In the genomic region with DNA sequence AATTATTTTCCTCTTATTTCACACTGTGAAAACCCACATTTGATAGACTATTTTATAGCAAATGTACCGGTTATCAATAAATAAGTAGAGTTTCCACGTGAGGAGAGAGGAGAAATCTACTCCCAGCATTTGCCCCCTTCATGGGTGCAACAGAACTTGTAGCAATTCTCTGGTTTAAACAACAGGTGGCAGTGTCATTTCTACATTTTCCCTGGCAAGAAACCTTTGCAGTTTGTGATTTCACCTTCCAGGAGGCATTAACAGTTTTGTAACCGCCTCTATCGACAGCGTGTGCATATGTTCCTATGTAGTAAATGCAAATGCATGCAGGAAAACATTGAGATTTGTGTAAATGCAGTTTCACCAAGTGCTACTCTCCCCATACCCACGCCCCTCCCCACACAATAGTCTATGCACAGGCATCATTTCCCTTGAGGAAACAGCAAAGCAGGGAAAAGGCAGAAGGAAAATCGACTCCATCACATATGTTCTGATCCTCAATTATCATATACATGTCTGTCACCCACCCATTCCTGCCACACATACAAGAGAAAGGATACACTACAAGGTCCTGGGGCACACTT, we compare ENCODE assay signal across 9 cellular contexts.
A peak's percentile ranks its signal among the peaks of the same experiment; 100 is the strongest.
DNase-seq lines count a peak whose midpoint lies in the region; ATAC-seq and TF ChIP-seq lines count a peak whose summit lies in the region.
"Had no signal": no experiment of that assay in that cellular context is flagged by ENCODE, and none has a peak within 500 bp of the region (broad histone marks: within the 10 kb centered on the region; RNA-seq: fewer than 3 reads in every experiment).

No MANE protein-coding gene starts in this region.

- H2BK120ac ChIP-seq in IMR-90 (ENCODE audit: low read depth, low read length): no peak overlapping the region

- in situ Hi-C loops in G401 (cut with HindIII; ENCODE audit: low sequenced_read_pairs): no loop called here
- in situ Hi-C loops in IMR-90 (cut with MboI; ENCODE audit: low sequenced_read_pairs): loop anchor here (10.0 kb wide), 1 partner anchor 262 kb away; no protein-coding TSS in a partner anchor

- intact Hi-C loops in IMR-90 (cut with micrococcal nuclease) (loop anchor here (1.0 to 5.0 kb wide), 3 partner anchors 270 to 480 kb away; no protein-coding TSS in a partner anchor), PC-9 (cut with micrococcal nuclease; ENCODE audit: unreplicated experiment) (loop anchor here (2.0 to 10.0 kb wide), 3 partner anchors 268 to 742 kb away; no protein-coding TSS in a partner anchor), esophagus muscularis mucosa (cut with DNase I) (loop anchor here (5.0 kb wide), 2 partner anchors 105 to 480 kb away; no protein-coding TSS in a partner anchor)

- H3K27me3 ChIP-seq in IMR-90 (ENCODE audit: control insufficient read depth, insufficient read depth, low read length): no peaks in the 10 kb centered on the region
- H3K27me3 ChIP-seq in PC-9 (ENCODE audit: insufficient read depth, low read depth): no peaks in the 10 kb centered on the region
- no peaks in the 10 kb centered on the region for H3K27me3 ChIP-seq in esophagus muscularis mucosa

- H3K9me3 ChIP-seq in IMR-90 (ENCODE audit: control insufficient read depth, insufficient read depth, low read length) (no peaks in the 10 kb centered on the region), PC-9 (ENCODE audit: insufficient read depth, low read depth) (no peaks in the 10 kb centered on the region), esophagus muscularis mucosa (no peaks in the 10 kb centered on the region)

- H2AFZ ChIP-seq in IMR-90 (replicated peaks; ENCODE audit: low read length, poor library complexity) (no peak overlapping the region), PC-9 (no peak overlapping the region)

- CTCF ChIA-PET in IMR-90 (lab: Yijun Ruan, JAX) (no interaction called here), PC-9 (lab: Charles Lee) (no interaction called here)

- H3K27ac ChIP-seq in IMR-90 (ENCODE audit: insufficient read depth, low read length) (no peak overlapping the region), PC-9 (no peak overlapping the region), esophagus muscularis mucosa (replicated peaks in 1 of 4) (no peak overlapping the region)

- no peak overlapping the region for H3K9ac ChIP-seq in IMR-90 (ENCODE audit: low read depth, low read length)

- no peaks in the 10 kb centered on the region for H3K4me1 ChIP-seq in IMR-90 (ENCODE audit: control insufficient read depth, insufficient read depth, low read length)
- H3K4me1 ChIP-seq in PC-9 (replicated peaks; ENCODE audit: insufficient read depth): no peaks in the 10 kb centered on the region
- peaks cover 0 to 14% (median 6%) of the 10 kb centered on the region in 4 donors for H3K4me1 ChIP-seq in esophagus muscularis mucosa

- H2BK5ac ChIP-seq in IMR-90 (ENCODE audit: low read depth, low read length, poor library complexity, severe bottlenecking): no peak overlapping the region

- no peaks in the 10 kb centered on the region for H3K9me2 ChIP-seq in PC-9 (ENCODE audit: insufficient read depth)

- DNase-seq in G401 (ENCODE audit: low spot score): peak; percentile 72
- DNase-seq in IMR-90: peak; percentile 51
- no peak for DNase-seq in PC-9
- no peak for DNase-seq in esophagus muscularis mucosa (ENCODE audit: extremely low spot score)
- DNase-seq in pons (ENCODE audit: low spot score): peak; percentile 54
- DNase-seq in LoVo (ENCODE audit: low spot score): no peak
- DNase-seq in occipital lobe (lab: John Stamatoyannopoulos, UW): no peak

- no peaks in the 10 kb centered on the region for H3K79me2 ChIP-seq in PC-9 (ENCODE audit: low read depth)

- no peak overlapping the region for H3K14ac ChIP-seq in IMR-90 (replicated peaks; ENCODE audit: low read depth, low read length)

- no peak overlapping the region for H4K91ac ChIP-seq in IMR-90 (ENCODE audit: insufficient read depth, low read depth, low read length)

- no peak overlapping the region for H4K5ac ChIP-seq in IMR-90 (ENCODE audit: low read depth, low read length)

- H3K23ac ChIP-seq in IMR-90 (ENCODE audit: low read depth, low read length): no peak overlapping the region

- no peak overlapping the region for H3K56ac ChIP-seq in IMR-90 (ENCODE audit: extremely low read depth, insufficient read depth, low read length)

- ATAC-seq in IMR-90 (ENCODE audit: low read depth): peak; percentile 53
- no peak for ATAC-seq in esophagus mucosa
- ATAC-seq: naive thymus-derived CD8-positive, alpha-beta T cell had no signal

- H3K18ac ChIP-seq in IMR-90 (ENCODE audit: low read depth, low read length): no peak overlapping the region

- H3K4ac ChIP-seq in IMR-90 (ENCODE audit: low read depth, low read length): no peak overlapping the region

- no peaks in the 10 kb centered on the region for H3K79me1 ChIP-seq in IMR-90 (ENCODE audit: low read depth in 1 of 2, low read length in 2 of 2)

- dilution Hi-C loops in IMR-90 (cut with HindIII; ENCODE audit: low sequenced_read_pairs, unreplicated experiment): no loop called here

- no CpG with 5 or more reads among the region's 7 CpGs for WGBS in IMR-90 (ENCODE audit: extremely low coverage in 2 of 2, insufficient read length in 1 of 2), 2 experiments
- 31% methylated on average over 7 of the region's 7 CpGs for WGBS in esophagus muscularis mucosa

- no peak overlapping the region for H2BK15ac ChIP-seq in IMR-90 (ENCODE audit: low read depth, low read length)

- H3K9me1 ChIP-seq in IMR-90 (ENCODE audit: insufficient read depth, low read length): no peaks in the 10 kb centered on the region

- H3K36me3 ChIP-seq in IMR-90 (ENCODE audit: control insufficient read depth, insufficient read depth, low read length): no peaks in the 10 kb centered on the region
- no peaks in the 10 kb centered on the region for H3K36me3 ChIP-seq in PC-9 (ENCODE audit: low read depth)
- H3K36me3 ChIP-seq in esophagus muscularis mucosa: no peaks in the 10 kb centered on the region

- TF ChIP-seq RAD21 in IMR-90 (IDR thresholded peaks at IDR 0.05; ENCODE audit: low read length): peak; percentile 68

- H3K4me3 ChIP-seq in IMR-90 (ENCODE audit: insufficient read depth, low read depth, low read length) (no peak overlapping the region), PC-9 (no peak overlapping the region), esophagus muscularis mucosa (no peak overlapping the region)

- H4K8ac ChIP-seq in IMR-90 (ENCODE audit: low read depth in 2 of 2, low read length in 2 of 2): no peak overlapping the region

- no peaks in the 10 kb centered on the region for H4K20me1 ChIP-seq in IMR-90 (ENCODE audit: insufficient read depth, low read length)
- H4K20me1 ChIP-seq in PC-9 (ENCODE audit: insufficient read depth): no peaks in the 10 kb centered on the region

- TF ChIP-seq CTCF in IMR-90 (conservative IDR thresholded peaks at IDR 0.05; ENCODE audit: low read depth, low read length) (peak; percentile 65), PC-9 (conservative IDR thresholded peaks at IDR 0.05) (peak; percentile 59), esophagus muscularis mucosa (IDR thresholded peaks at IDR 0.05) (peak; percentile 67 to 71 (median 70))

- no peak overlapping the region for H3K4me2 ChIP-seq in IMR-90 (ENCODE audit: low read depth, low read length)
- no peak overlapping the region for H3K4me2 ChIP-seq in PC-9

- POLR2A ChIA-PET in IMR-90 (lab: Charles Lee; ENCODE audit: unreplicated experiment): no interaction called here
- POLR2A ChIA-PET in PC-9 (lab: Charles Lee; ENCODE audit: unreplicated experiment): no interaction called here

- H3F3A ChIP-seq in PC-9 (ENCODE audit: insufficient read depth, low read depth): no peaks in the 10 kb centered on the region

- TF ChIP-seq POLR2A in IMR-90 (IDR thresholded peaks at IDR 0.05; ENCODE audit: low read depth, low read length): no peak
- TF ChIP-seq POLR2A in esophagus muscularis mucosa (IDR thresholded peaks at IDR 0.05; ENCODE audit: low read depth): no peak

- H2AK9ac ChIP-seq in IMR-90 (replicated peaks; ENCODE audit: low read depth, low read length, poor library complexity): no peak overlapping the region

- TF ChIP-seq EP300 in esophagus muscularis mucosa (IDR thresholded peaks at IDR 0.05): no peak

- H2BK20ac ChIP-seq in IMR-90 (ENCODE audit: low read depth, low read length): 0 out of 2 replicates have a peak overlapping the region, but pooled peaks have one; percentile 21

- no peak overlapping the region; the same call in 1 of the 2 replicates for H2AK5ac ChIP-seq in IMR-90 (ENCODE audit: low read depth, low read length)

- BruUV-seq in IMR-90 (replicated peaks; lab: Mats Ljungman, UMichigan) (no TSS peak), PC-9 (replicated peaks; lab: Mats Ljungman, UMichigan) (no TSS peak)

TF ChIP-seq in IMR-90, 13 proteins besides CTCF, POLR2A, EP300 and RAD21:
- no peak for TF ChIP-seq FOS (IDR thresholded peaks at IDR 0.05; ENCODE audit: low read depth, low read length)
- TF ChIP-seq SMC3 (IDR thresholded peaks at IDR 0.05; ENCODE audit: low read depth, low read length): peak; percentile 75
TF ChIP-seq in IMR-90: peak in this region for 1.

Comparison
In these comparisons a context has a peak if more than half of its experiments do, and no peak if none do; other contexts are left out.
1. DNase-seq: peak in G401 (single experiment), IMR-90 (single experiment) and pons (single experiment); none in PC-9 (0 of 2), esophagus muscularis mucosa (single experiment), LoVo (single experiment) and occipital lobe (single experiment).
2. Peak in every context shown above with its lines, with median percentiles within 50 percentile points of each other: CTCF ChIP-seq.